In the genomic region with DNA sequence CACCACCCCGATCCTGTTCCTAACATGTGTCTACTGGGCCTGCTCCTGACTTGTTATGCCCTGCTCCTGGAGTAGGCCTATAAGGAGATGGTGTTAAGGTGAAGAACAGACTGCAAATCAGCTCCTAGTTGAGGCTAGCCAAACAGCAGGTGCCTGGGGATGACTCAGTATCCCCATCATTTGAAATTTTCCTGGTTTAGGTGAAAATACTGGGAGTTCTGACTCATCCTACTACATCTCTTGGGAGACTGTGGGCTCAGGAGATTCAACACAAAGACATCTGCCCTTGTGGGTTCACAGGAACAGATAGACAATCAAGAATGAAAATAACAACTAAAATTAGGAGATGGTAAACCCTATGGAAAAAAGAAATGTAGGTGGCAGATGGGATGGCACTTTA, we compare ENCODE assay signal across 12 cellular contexts. TPM values are rescaled to one million over a fixed set of nuclear protein-coding genes. Genes with fewer than 3 reads are reported as not detected.
DNase-seq lines count a peak whose midpoint lies in the region; ATAC-seq and TF ChIP-seq lines count a peak whose summit lies in the region.
"Had no signal": no experiment of that assay in that cellular context is flagged by ENCODE, and none has a peak within 500 bp of the region (broad histone marks: within the 10 kb centered on the region; RNA-seq: fewer than 3 reads in every experiment).

No MANE protein-coding gene starts in this region.

- no peaks in the 10 kb centered on the region for H4K20me1 ChIP-seq in OCI-LY1 (ENCODE audit: insufficient read depth, low read length)

- peak overlapping the region; percentile 19; the same call in 1 of the 2 replicates for H3K9ac ChIP-seq in OCI-LY1 (ENCODE audit: low read length)

- H2AFZ ChIP-seq in OCI-LY1 (ENCODE audit: low read length), result no peak overlapping the region

- peak overlapping the region; percentile 46 for H3K27ac Mint-ChIP-seq in stimulated activated memory B cell treated with anti-CD40 and anti-IgM and Interleukin-4, amounts not matched to agents 10 μg/mL and 1 μg/mL and 100 μg/mL, for 72 hours

- H3F3A ChIP-seq in OCI-LY1 (ENCODE audit: insufficient read depth, low read length), result no peaks in the 10 kb centered on the region

- H3K9me2 ChIP-seq in OCI-LY1 (ENCODE audit: low read depth, low read length), result no peaks in the 10 kb centered on the region

- no peaks in the 10 kb centered on the region for H3K9me3 ChIP-seq in OCI-LY1 (ENCODE audit: low read length)

- peak overlapping the region; percentile 46; the same call in 1 of the 2 replicates for H3K4me2 ChIP-seq in OCI-LY1 (ENCODE audit: low read length)

- peak overlapping the region; percentile 4 for H3K4me3 ChIP-seq in OCI-LY1 (ENCODE audit: low read depth, low read length, poor library complexity, severe bottlenecking)

- peak overlapping the region; percentile 33 for H3K4me3 Mint-ChIP-seq in activated T-cell treated with anti-CD3 and anti-CD28 coated beads, Interleukin-2, amount 50 U/mL, for 4 hours
- H3K4me3 Mint-ChIP-seq in stimulated activated memory B cell treated with anti-CD40 and anti-IgM and Interleukin-4, amounts not matched to agents 10 μg/mL and 1 μg/mL and 100 μg/mL, for 72 hours, result no peak overlapping the region
- H3K4me3 Mint-ChIP-seq: type B pancreatic cell had no signal

- peaks cover 93% of the 10 kb centered on the region for H3K79me2 ChIP-seq in OCI-LY1 (ENCODE audit: insufficient read depth, low read length)

- no peak for TF ChIP-seq CTCF in OCI-LY1 (IDR thresholded peaks at IDR 0.05; ENCODE audit: low read length)

- peaks cover 8% of the 10 kb centered on the region for H3K36me3 Mint-ChIP-seq in activated T-cell treated with anti-CD3 and anti-CD28 coated beads, Interleukin-2, amount 50 U/mL, for 4 hours (ENCODE audit: insufficient read depth)
- H3K36me3 Mint-ChIP-seq in stimulated activated memory B cell treated with anti-CD40 and anti-IgM and Interleukin-4, amounts not matched to agents 10 μg/mL and 1 μg/mL and 100 μg/mL, for 72 hours, result peaks cover 2% of the 10 kb centered on the region

- no peaks in the 10 kb centered on the region for H3K27me3 Mint-ChIP-seq in activated T-cell treated with anti-CD3 and anti-CD28 coated beads, Interleukin-2, amount 50 U/mL, for 4 hours (ENCODE audit: low read depth)
- H3K27me3 Mint-ChIP-seq in stimulated activated memory B cell treated with anti-CD40 and anti-IgM and Interleukin-4, amounts not matched to agents 10 μg/mL and 1 μg/mL and 100 μg/mL, for 72 hours, result no peaks in the 10 kb centered on the region
- H3K27me3 Mint-ChIP-seq: type B pancreatic cell had no signal

- peaks cover 96% of the 10 kb centered on the region for H3K4me1 Mint-ChIP-seq in activated T-cell treated with anti-CD3 and anti-CD28 coated beads, Interleukin-2, amount 50 U/mL, for 4 hours (ENCODE audit: low read depth)
- H3K4me1 Mint-ChIP-seq in stimulated activated memory B cell treated with anti-CD40 and anti-IgM and Interleukin-4, amounts not matched to agents 10 μg/mL and 1 μg/mL and 100 μg/mL, for 72 hours, result peaks cover 98% of the 10 kb centered on the region

- H3K4me1 ChIP-seq in OCI-LY1 (ENCODE audit: insufficient read depth, low read length, severe bottlenecking), result peaks cover 94% of the 10 kb centered on the region

- ATAC-seq in activated T-cell treated with anti-CD3 and anti-CD28 coated beads, Interleukin-2, amount 50 U/mL, for 4 hours, result no peak
- ATAC-seq in stimulated activated memory B cell treated with anti-CD40 and anti-IgM and Interleukin-4, amounts not matched to agents 10 μg/mL and 1 μg/mL and 100 μg/mL, for 72 hours, result no peak
- ATAC-seq in GM21360 (IDR thresholded peaks at IDR 0.05; ENCODE audit: unreplicated experiment), result no peak
- no peak for ATAC-seq in HG03175 (IDR thresholded peaks at IDR 0.05; ENCODE audit: unreplicated experiment)
- no peak for ATAC-seq in GM18858 (IDR thresholded peaks at IDR 0.05; ENCODE audit: unreplicated experiment)

- no peak for DNase-seq in activated T-cell treated with anti-CD3 and anti-CD28 coated beads, Interleukin-2, amount 50 U/mL, for 4 hours
- DNase-seq in activated T-cell treated with anti-CD3 and anti-CD28 coated beads for 4 hours (no peak), epithelial cell of prostate (ENCODE audit: low read depth, low spot score) (no peak)
- DNase-seq: AML-193, GDM1 had no signal

- peaks cover 8% of the 10 kb centered on the region for H3K36me3 ChIP-seq in OCI-LY1 (ENCODE audit: insufficient read depth, low read length)

- no peaks in the 10 kb centered on the region for H3K9me3 Mint-ChIP-seq in activated T-cell treated with anti-CD3 and anti-CD28 coated beads, Interleukin-2, amount 50 U/mL, for 4 hours
- H3K9me3 Mint-ChIP-seq in stimulated activated memory B cell treated with anti-CD40 and anti-IgM and Interleukin-4, amounts not matched to agents 10 μg/mL and 1 μg/mL and 100 μg/mL, for 72 hours, result no peaks in the 10 kb centered on the region
- H3K9me3 Mint-ChIP-seq: type B pancreatic cell had no signal

- H3K27ac ChIP-seq in OCI-LY1 (ENCODE audit: low read depth, low read length, poor library complexity, severe bottlenecking) (peak overlapping the region; percentile 85), epithelial cell of prostate (peak overlapping the region; percentile 17)
- H3K27ac ChIP-seq: VCaP had no signal

- no peaks in the 10 kb centered on the region for H3K27me3 ChIP-seq in OCI-LY1 (ENCODE audit: insufficient read depth, low read length)

RNA-seq across cellular contexts. Expression of a gene that starts 41.2 kb away (rescaled TPM):
- total RNA-seq in activated T-cell treated with anti-CD3 and anti-CD28 coated beads, Interleukin-2, amount 50 U/mL, for 4 hours, result 100 to 1,000 TPM; 102 to 113 (median 112) TPM

RNA-seq across cellular contexts. Expression of a gene that starts 58.8 kb away (rescaled TPM):
- under 1 TPM in 1 of 3 donors, not detected in 2; 0.29 TPM for total RNA-seq in activated T-cell treated with anti-CD3 and anti-CD28 coated beads, Interleukin-2, amount 50 U/mL, for 4 hours
